24 cellular contexts compared by ENCODE assay signal in genomic region chr2:236619910-236620612, GRCh38.
"Had no signal": no experiment of that assay in that cellular context is flagged by ENCODE, and none has a peak within 500 bp of the region (broad histone marks: within the 10 kb centered on the region; RNA-seq: fewer than 3 reads in every experiment).

No MANE protein-coding gene starts in this region.

- H3K4me3 ChIP-seq: ascending aorta, body of pancreas, SK-N-MC had no signal

- H3K9me3 ChIP-seq: ascending aorta, body of pancreas had no signal

- H3K27me3 ChIP-seq: ascending aorta, body of pancreas had no signal

- ATAC-seq: activated naive CD8-positive, alpha-beta T cell treated with anti-CD3 and anti-CD28 coated beads, Interleukin-2, amount 50 U/mL, for 24 hours; activated T-cell treated with anti-CD3 and anti-CD28 coated beads, Interleukin-2, amount 50 U/mL, for 72 hours; body of pancreas; Panc1; Right ventricle myocardium inferior had no signal

- H3K27ac Mint-ChIP-seq: activated B cell treated with CpG ODN at 0.5 μM for 24 hours; activated naive CD8-positive, alpha-beta T cell treated with anti-CD3 and anti-CD28 coated beads, Interleukin-2, amount 50 U/mL, for 24 hours; activated T-cell treated with anti-CD3 and anti-CD28 coated beads, Interleukin-2, amount 50 U/mL, for 72 hours; activated T-helper 2 cell treated with anti-CD3 and anti-CD28 coated beads, Interferon-gamma antibody, Interleukin-2, Interleukin-4, amounts not matched to agents 10 μg/mL and 5 μg/mL and 100 μg/mL, durations not matched to agents 14 hours and 24 hours and 36 hours had no signal

- H3K4me1 Mint-ChIP-seq: activated B cell treated with CpG ODN at 0.5 μM for 24 hours; central memory CD8-positive, alpha-beta T cell had no signal

- H3K4me1 ChIP-seq: ascending aorta, body of pancreas had no signal

- DNase-seq: activated B cell treated with CpG ODN at 0.5 μM for 24 hours; activated CD4-positive, alpha-beta T cell treated with anti-CD3 and anti-CD28 coated beads for 1 hour; activated gamma-delta T cell treated with Interleukin-2 at 50 U/mL for 16 hours; activated naive CD8-positive, alpha-beta T cell treated with anti-CD3 and anti-CD28 coated beads, Interleukin-2, amount 50 U/mL, for 24 hours; activated T-cell treated with anti-CD3 and anti-CD28 coated beads for 4 hours; activated T-cell treated with anti-CD3 and anti-CD28 coated beads, Interleukin-2, amount 50 U/mL, for 72 hours; amniotic stem cell; body of pancreas; NCI-H1105 treated with DMSO at 0.1 percent for 48 hours; NCI-H1436 treated with DMSO at 0.1 percent for 48 hours; NCI-H187; NCI-H2081; NCI-H510A treated with DMSO at 0.1 percent for 48 hours; NCI-H69; NK-92 treated with Interleukin-12 subunit alpha and Interleukin-12 subunit beta, amount 100 ng/mL, for 24 hours; OCI-M1; RPMI8226; T-helper 9 cell had no signal

- H3K4me3 Mint-ChIP-seq: activated B cell treated with CpG ODN at 0.5 μM for 24 hours; activated naive CD8-positive, alpha-beta T cell treated with anti-CD3 and anti-CD28 coated beads, Interleukin-2, amount 50 U/mL, for 24 hours; activated T-cell treated with anti-CD3 and anti-CD28 coated beads, Interleukin-2, amount 50 U/mL, for 72 hours; central memory CD8-positive, alpha-beta T cell had no signal

- H3K27ac ChIP-seq: ascending aorta, body of pancreas, SK-N-MC had no signal

- H3K9me3 Mint-ChIP-seq: activated B cell treated with CpG ODN at 0.5 μM for 24 hours; activated naive CD8-positive, alpha-beta T cell treated with anti-CD3 and anti-CD28 coated beads, Interleukin-2, amount 50 U/mL, for 24 hours; activated T-cell treated with anti-CD3 and anti-CD28 coated beads, Interleukin-2, amount 50 U/mL, for 72 hours; activated T-helper 2 cell treated with anti-CD3 and anti-CD28 coated beads, Interferon-gamma antibody, Interleukin-2, Interleukin-4, amounts not matched to agents 10 μg/mL and 5 μg/mL and 100 μg/mL, durations not matched to agents 14 hours and 24 hours and 36 hours; central memory CD8-positive, alpha-beta T cell had no signal

- H3K27me3 Mint-ChIP-seq: activated naive CD8-positive, alpha-beta T cell treated with anti-CD3 and anti-CD28 coated beads, Interleukin-2, amount 50 U/mL, for 24 hours had no signal

- H3K36me3 ChIP-seq: ascending aorta had no signal
